1 cellular context compared by ENCODE assay signal in genomic region chr1:32338637-32339145, GRCh38.
TF ChIP-seq lines count a peak whose summit lies in the region.

No MANE protein-coding gene starts in this region.

TF ChIP-seq in IMR-90, 13 proteins besides CTCF, POLR2A, EP300 and RAD21:
- TF ChIP-seq CHD1 (IDR thresholded peaks at IDR 0.05; ENCODE audit: low read depth, low read length) (no peak), MAFK (IDR thresholded peaks at IDR 0.05; ENCODE audit: low read depth, low read length) (no peak), ELK1 (IDR thresholded peaks at IDR 0.05; ENCODE audit: borderline replicate concordance, low read depth, low read length) (no peak), USF2 (IDR thresholded peaks at IDR 0.05; ENCODE audit: low read depth, low read length) (no peak), CEBPB (IDR thresholded peaks at IDR 0.05; ENCODE audit: low read depth, low read length) (no peak), SMC3 (IDR thresholded peaks at IDR 0.05; ENCODE audit: low read depth, low read length) (no peak), BHLHE40 (IDR thresholded peaks at IDR 0.05; ENCODE audit: low read depth, low read length) (no peak), RCOR1 (IDR thresholded peaks at IDR 0.05; ENCODE audit: insufficient replicate concordance, low read length) (no peak), RFX5 (IDR thresholded peaks at IDR 0.05; ENCODE audit: low read depth, low read length) (no peak), FOS (IDR thresholded peaks at IDR 0.05; ENCODE audit: low read depth, low read length) (no peak), NFE2L2 (IDR thresholded peaks at IDR 0.05; ENCODE audit: low read depth, low read length) (no peak), MAZ (IDR thresholded peaks at IDR 0.05; ENCODE audit: borderline replicate concordance, low read depth, low read length) (no peak), MXI1 (IDR thresholded peaks at IDR 0.05; ENCODE audit: borderline replicate concordance, low read depth, low read length) (no peak)
